22 cellular contexts compared by ENCODE assay signal in the genomic region with DNA sequence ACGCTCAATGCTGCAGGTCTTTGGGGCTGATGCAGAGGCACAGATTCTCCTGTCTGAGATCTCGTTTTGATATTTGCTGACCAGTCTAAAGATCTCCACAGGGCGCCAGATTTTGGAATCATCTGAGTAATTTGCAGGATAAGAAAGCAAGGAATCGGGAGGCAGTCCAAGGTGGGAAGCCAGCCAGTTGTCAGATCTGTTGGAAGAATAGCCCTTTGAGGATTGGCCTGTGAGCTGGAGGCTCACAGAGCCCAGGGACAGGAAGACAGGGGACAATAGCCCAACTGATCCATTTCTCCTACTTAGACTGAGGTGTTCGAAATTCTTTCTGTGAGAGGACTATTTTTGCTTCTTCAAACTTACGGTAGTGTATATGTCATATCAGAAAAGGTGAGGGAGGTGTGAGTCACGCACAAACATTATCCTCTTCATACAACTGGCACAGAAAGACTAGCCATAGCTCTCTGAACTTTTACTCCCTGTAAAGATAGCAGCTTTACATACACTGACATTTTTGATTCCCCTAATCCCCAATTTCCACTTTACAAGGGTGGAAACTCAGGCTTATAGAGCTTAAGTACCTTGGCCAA. TPM values are rescaled to one million over a fixed set of nuclear protein-coding genes. Genes with fewer than 3 reads are reported as not detected.
DNase-seq lines count a peak whose midpoint lies in the region; ATAC-seq, FAIRE-seq and TF ChIP-seq lines count a peak whose summit lies in the region.
"Had no signal": no experiment of that assay in that cellular context is flagged by ENCODE, and none has a peak within 500 bp of the region (broad histone marks: within the 10 kb centered on the region; RNA-seq: fewer than 3 reads in every experiment).

No MANE protein-coding gene starts in this region.

- no peak overlapping the region for H3K14ac ChIP-seq in trophoblast cell (ENCODE audit: low read length)

- no peak overlapping the region for H4K8ac ChIP-seq in trophoblast cell (ENCODE audit: low read depth, low read length)

- peaks cover 9% of the 10 kb centered on the region for H3K27me3 ChIP-seq in neutrophil
- no peaks in the 10 kb centered on the region for H3K27me3 ChIP-seq in trophoblast cell (ENCODE audit: insufficient read depth, low read length)
- H3K27me3 ChIP-seq: foreskin keratinocyte had no signal

- H4K12ac ChIP-seq in trophoblast cell (ENCODE audit: low read depth, low read length), result no peak overlapping the region

- H2AK5ac ChIP-seq in trophoblast cell (ENCODE audit: low read length), result no peak overlapping the region

- WGBS in trophoblast cell (ENCODE audit: extremely low coverage, insufficient coverage, insufficient read length), result no CpG with 5 or more reads among the region's 7 CpGs

- H3K4me3 Mint-ChIP-seq in activated CD4-positive, alpha-beta T cell treated with anti-CD3 and anti-CD28 coated beads for 36 hours, result peak overlapping the region; percentile 34

- H3K4me3 ChIP-seq in neutrophil (ENCODE audit: low read depth in 1 of 2, low read length in 1 of 2), result peak overlapping the region; percentile 24 to 52
- no peak overlapping the region for H3K4me3 ChIP-seq in trophoblast cell (ENCODE audit: low read depth, low read length)
- H3K4me3 ChIP-seq: colonic mucosa, psoas muscle had no signal

- no peaks in the 10 kb centered on the region for H3K36me3 ChIP-seq in neutrophil
- H3K36me3 ChIP-seq in trophoblast cell (ENCODE audit: control insufficient read depth in 1 of 2, insufficient read depth in 2 of 2, low read length in 2 of 2), result no peaks in the 10 kb centered on the region
- H3K36me3 ChIP-seq: colonic mucosa had no signal

- DNase-seq in activated CD4-positive, alpha-beta T cell treated with anti-CD3 and anti-CD28 coated beads for 36 hours, result peak; percentile 16
- DNase-seq in activated CD4-positive, alpha-beta T cell treated with anti-CD3 and anti-CD28 coated beads, Interleukin-2, amount 50 U/mL, for 1 hour, result no peak
- DNase-seq in G401 (ENCODE audit: low spot score) (peak; percentile 58), cerebellar cortex (ENCODE audit: low spot score) (peak; percentile 52), NCI-H2171 treated with DMSO at 0.1 percent for 48 hours (lab: John Stamatoyannopoulos, UW) (no peak), trophoblast cell (no peak), HTR-8/SVneo (ENCODE audit: insufficient read length, low spot score) (no peak)
- DNase-seq: activated CD4-positive, alpha-beta T cell treated with anti-CD3 and anti-CD28 coated beads for 1 hour; CD8-positive, alpha-beta T cell; colonic mucosa; DMS79; foreskin keratinocyte; H7; NCI-H2081 treated with DMSO at 0.1 percent for 48 hours; NCI-H526; psoas muscle; stimulated activated CD4-positive, alpha-beta T cell treated with anti-CD3 and anti-CD28 coated beads, Interleukin-12 subunit alpha, Interleukin-12 subunit beta, amount 100 ng/mL, for 4 hours; stimulated activated naive CD4-positive, alpha-beta T cell treated with Interleukin-2 at 50 U/mL for 16 hours had no signal

- no peak for FAIRE-seq in HTR-8/SVneo (lab: Jason Lieb, UNC)
- FAIRE-seq: A204.1, endothelial cell of umbilical vein, urothelium cell line had no signal

- in situ Hi-C loops in G401 (cut with HindIII; ENCODE audit: low sequenced_read_pairs), result no loop called here

- no peak overlapping the region for H3K23ac ChIP-seq in trophoblast cell (ENCODE audit: low read length)

- no peaks in the 10 kb centered on the region for H3K9me3 Mint-ChIP-seq in activated CD4-positive, alpha-beta T cell treated with anti-CD3 and anti-CD28 coated beads for 36 hours (ENCODE audit: low read depth)
- H3K9me3 Mint-ChIP-seq: CD8-positive, alpha-beta T cell had no signal

- H3K27me3 Mint-ChIP-seq in activated CD4-positive, alpha-beta T cell treated with anti-CD3 and anti-CD28 coated beads for 36 hours, result no peaks in the 10 kb centered on the region

- H3K27ac ChIP-seq in neutrophil, result peak overlapping the region; percentile 90
- no peak overlapping the region for H3K27ac ChIP-seq in trophoblast cell (ENCODE audit: low read depth, low read length)
- H3K27ac ChIP-seq: colonic mucosa, foreskin keratinocyte, psoas muscle had no signal

- no peak overlapping the region for H2AFZ ChIP-seq in trophoblast cell (ENCODE audit: insufficient read depth, low read length, poor library complexity)

- intact Hi-C loops in activated CD4-positive, alpha-beta T cell treated with anti-CD3 and anti-CD28 coated beads for 36 hours (cut with DNase I, micrococcal nuclease), result loop anchor here (5.0 to 10.0 kb wide), 2 partner anchors 430 to 1133 kb away; no protein-coding TSS in a partner anchor

- H2BK5ac ChIP-seq in trophoblast cell (ENCODE audit: low read depth, low read length, poor library complexity), result no peak overlapping the region

- H3K79me2 ChIP-seq in trophoblast cell (ENCODE audit: control insufficient read depth, insufficient read depth, low read length, poor library complexity), result no peaks in the 10 kb centered on the region

- POLR2A ChIA-PET in activated CD4-positive, alpha-beta T cell treated with anti-CD3 and anti-CD28 coated beads for 36 hours (lab: Charles Lee), result no interaction called here

- no peak overlapping the region for H2BK12ac ChIP-seq in trophoblast cell (ENCODE audit: low read length)

- CTCF ChIA-PET in activated CD4-positive, alpha-beta T cell treated with anti-CD3 and anti-CD28 coated beads for 36 hours (lab: Charles Lee), result interaction anchor here (0.6 kb wide), 1 partner anchor 1242 kb away, joined by 3 read pairs; no protein-coding TSS in a partner anchor

- H3K9ac ChIP-seq in trophoblast cell (ENCODE audit: low read length), result no peak overlapping the region

- no peak overlapping the region for H3K4me2 ChIP-seq in trophoblast cell (ENCODE audit: low read length)

- peaks cover 37% of the 10 kb centered on the region for H3K4me1 Mint-ChIP-seq in activated CD4-positive, alpha-beta T cell treated with anti-CD3 and anti-CD28 coated beads for 36 hours

- TF ChIP-seq CTCF in neutrophil (IDR thresholded peaks at IDR 0.05), result no peak

- ATAC-seq in activated CD4-positive, alpha-beta T cell treated with anti-CD3 and anti-CD28 coated beads for 36 hours, result peak; percentile 79
- ATAC-seq: CD8-positive, alpha-beta T cell; foreskin keratinocyte; psoas muscle had no signal

- H4K91ac ChIP-seq in trophoblast cell (ENCODE audit: low read depth, low read length), result no peak overlapping the region

- no peak overlapping the region for H3K18ac ChIP-seq in trophoblast cell (ENCODE audit: low read length)

- no peaks in the 10 kb centered on the region for H3K9me3 ChIP-seq in neutrophil
- no peaks in the 10 kb centered on the region for H3K9me3 ChIP-seq in trophoblast cell (ENCODE audit: insufficient read depth, low read depth, low read length)
- H3K9me3 ChIP-seq: colonic mucosa, psoas muscle had no signal

- no peak overlapping the region for H2BK120ac ChIP-seq in trophoblast cell (ENCODE audit: insufficient read depth, low read length, poor library complexity)

- peaks cover 30 to 36% of the 10 kb centered on the region in 2 experiments for H3K4me1 ChIP-seq in neutrophil (ENCODE audit: control insufficient read depth in 1 of 2, insufficient read depth in 1 of 2, low read depth in 1 of 2, low read length in 1 of 2)
- no peaks in the 10 kb centered on the region for H3K4me1 ChIP-seq in trophoblast cell (ENCODE audit: control insufficient read depth in 1 of 2, insufficient read depth in 2 of 2, low read length in 2 of 2)
- H3K4me1 ChIP-seq: colonic mucosa, foreskin keratinocyte, psoas muscle had no signal

- H3K27ac Mint-ChIP-seq in activated CD4-positive, alpha-beta T cell treated with anti-CD3 and anti-CD28 coated beads for 36 hours, result peak overlapping the region; percentile 90
- H3K27ac Mint-ChIP-seq: CD8-positive, alpha-beta T cell had no signal

- no peaks in the 10 kb centered on the region for H3K79me1 ChIP-seq in trophoblast cell (ENCODE audit: low read length)

- H3K36me3 Mint-ChIP-seq in activated CD4-positive, alpha-beta T cell treated with anti-CD3 and anti-CD28 coated beads for 36 hours (ENCODE audit: low read depth), result no peaks in the 10 kb centered on the region
- H3K36me3 Mint-ChIP-seq: CD8-positive, alpha-beta T cell had no signal

- H3K4ac ChIP-seq in trophoblast cell (ENCODE audit: low read depth, low read length), result no peak overlapping the region

RNA-seq across cellular contexts. Expression of gene DIPK2B, which starts 8.8 kb away (rescaled TPM):
- under 1 TPM; 0.07 to 0.32 TPM for total RNA-seq in activated CD4-positive, alpha-beta T cell treated with anti-CD3 and anti-CD28 coated beads for 36 hours
- total RNA-seq in G401 (2014; rRNA removed; shearing (Covaris generic)), result not detected in 2 replicates
- not detected in 2 replicates for polyA plus RNA-seq in trophoblast cell (2013)
- total RNA-seq: CD8-positive, alpha-beta T cell; foreskin keratinocyte; H7 had no signal
- polyA plus RNA-seq: foreskin keratinocyte had no signal

Comparison
In these comparisons a context has a peak if more than half of its experiments do, and no peak if none do; other contexts are left out.
1. DNase-seq: peak in activated CD4-positive, alpha-beta T cell treated with anti-CD3 and anti-CD28 coated beads for 36 hours (single experiment), G401 (single experiment) and cerebellar cortex (single experiment); none in activated CD4-positive, alpha-beta T cell treated with anti-CD3 and anti-CD28 coated beads, Interleukin-2, amount 50 U/mL, for 1 hour (single experiment), NCI-H2171 treated with DMSO at 0.1 percent for 48 hours (single experiment), trophoblast cell (0 of 2) and HTR-8/SVneo (single experiment).